In the genomic region with DNA sequence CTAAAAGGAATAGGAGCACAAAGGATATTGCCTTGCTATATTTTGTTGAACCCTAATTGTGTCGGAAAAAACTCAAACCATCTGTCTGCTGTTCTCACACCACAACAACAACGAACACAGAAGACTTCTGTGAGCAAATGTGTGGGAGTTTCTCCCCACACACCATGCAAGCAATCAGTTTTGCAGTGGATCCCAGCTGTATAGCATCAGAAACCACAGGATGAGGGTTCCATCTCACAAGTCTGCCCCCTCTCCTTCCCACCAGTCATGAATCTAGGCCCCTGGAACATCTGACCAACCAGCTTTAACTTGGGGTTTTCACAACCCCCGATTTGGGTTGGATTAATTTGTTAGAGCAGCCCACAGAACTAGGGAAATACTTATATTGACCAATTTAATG, we compare ENCODE assay signal across 15 cellular contexts.
DNase-seq lines count a peak whose midpoint lies in the region; ATAC-seq and TF ChIP-seq lines count a peak whose summit lies in the region.
"Had no signal": no experiment of that assay in that cellular context is flagged by ENCODE, and none has a peak within 500 bp of the region (broad histone marks: within the 10 kb centered on the region; RNA-seq: fewer than 3 reads in every experiment).

No MANE protein-coding gene starts in this region.

- in situ Hi-C loops in Panc1 (cut with HindIII; ENCODE audit: low pct_unique_long_range_greater_than_20kb, low sequenced_read_pairs): no loop called here

- no peak for ATAC-seq in activated CD8-positive, alpha-beta T cell treated with anti-CD3 and anti-CD28 coated beads for 36 hours
- no peak for ATAC-seq in activated CD8-positive, alpha-beta T cell treated with anti-CD3 and anti-CD28 coated beads, Interleukin-2, amount 10 ng/mL, durations not matched to agents 7 days and 5 days
- ATAC-seq in Panc1 (no peak), HG03571 (IDR thresholded peaks at IDR 0.05; ENCODE audit: unreplicated experiment) (no peak), Right ventricle myocardium superior (ENCODE audit: poor library complexity) (no peak)
- ATAC-seq in stimulated activated effector memory CD8-positive, alpha-beta T cell treated with anti-CD3 and anti-CD28 coated beads, Interleukin-12 subunit alpha, Interleukin-12 subunit beta, amount 100 ng/mL, for 72 hours: peak; percentile 62
- ATAC-seq: HCT116, K562 had no signal

- H3K4me1 ChIP-seq in Panc1 (ENCODE audit: control insufficient read depth, insufficient read depth, low read length): peaks cover 10% of the 10 kb centered on the region
- H3K4me1 ChIP-seq: Caco-2 had no signal

- H3K36me3 Mint-ChIP-seq in activated CD8-positive, alpha-beta T cell treated with anti-CD3 and anti-CD28 coated beads for 36 hours (ENCODE audit: low read depth): no peaks in the 10 kb centered on the region
- no peaks in the 10 kb centered on the region for H3K36me3 Mint-ChIP-seq in activated CD8-positive, alpha-beta T cell treated with anti-CD3 and anti-CD28 coated beads, Interleukin-2, amount 10 ng/mL, durations not matched to agents 7 days and 5 days (ENCODE audit: low read depth)
- H3K36me3 Mint-ChIP-seq in stimulated activated effector memory CD8-positive, alpha-beta T cell treated with anti-CD3 and anti-CD28 coated beads, Interleukin-12 subunit alpha, Interleukin-12 subunit beta, amount 100 ng/mL, for 72 hours: no peaks in the 10 kb centered on the region

- POLR2A ChIA-PET in activated CD8-positive, alpha-beta T cell treated with anti-CD3 and anti-CD28 coated beads for 36 hours (lab: Charles Lee): no interaction called here
- POLR2A ChIA-PET in activated CD8-positive, alpha-beta T cell treated with anti-CD3 and anti-CD28 coated beads, Interleukin-2, amount 10 ng/mL, durations not matched to agents 7 days and 5 days (lab: Charles Lee): no interaction called here
- POLR2A ChIA-PET in Panc1 (lab: Charles Lee): no interaction called here

- no peak overlapping the region for H3K27ac Mint-ChIP-seq in activated CD8-positive, alpha-beta T cell treated with anti-CD3 and anti-CD28 coated beads for 36 hours
- H3K27ac Mint-ChIP-seq in activated CD8-positive, alpha-beta T cell treated with anti-CD3 and anti-CD28 coated beads, Interleukin-2, amount 10 ng/mL, durations not matched to agents 7 days and 5 days: no peak overlapping the region
- H3K27ac Mint-ChIP-seq in stimulated activated effector memory CD8-positive, alpha-beta T cell treated with anti-CD3 and anti-CD28 coated beads, Interleukin-12 subunit alpha, Interleukin-12 subunit beta, amount 100 ng/mL, for 72 hours: peak overlapping the region; percentile 77

- intact Hi-C loops in activated CD8-positive, alpha-beta T cell treated with anti-CD3 and anti-CD28 coated beads for 36 hours (cut with micrococcal nuclease): no loop called here
- intact Hi-C loops in Panc1 (cut with micrococcal nuclease; ENCODE audit: unreplicated experiment) (no loop called here), Right ventricle myocardium superior (cut with DNase I) (no loop called here), cardiac septum (cut with DNase I) (no loop called here)

- no peaks in the 10 kb centered on the region for H3K9me3 ChIP-seq in Panc1 (ENCODE audit: control insufficient read depth, insufficient read depth, low read depth, low read length)
- H3K9me3 ChIP-seq: Caco-2 had no signal

- no peak for TF ChIP-seq CTCF in activated CD8-positive, alpha-beta T cell treated with anti-CD3 and anti-CD28 coated beads for 36 hours (IDR thresholded peaks at IDR 0.05)
- TF ChIP-seq CTCF in Panc1 (IDR thresholded peaks at IDR 0.05) (no peak), fibroblast of mammary gland (conservative IDR thresholded peaks at IDR 0.05; ENCODE audit: control insufficient read depth, insufficient read depth, low read depth, low read length) (no peak)

- no peak overlapping the region for H3K4me3 Mint-ChIP-seq in activated CD8-positive, alpha-beta T cell treated with anti-CD3 and anti-CD28 coated beads for 36 hours
- no peak overlapping the region for H3K4me3 Mint-ChIP-seq in activated CD8-positive, alpha-beta T cell treated with anti-CD3 and anti-CD28 coated beads, Interleukin-2, amount 10 ng/mL, durations not matched to agents 7 days and 5 days
- H3K4me3 Mint-ChIP-seq in stimulated activated effector memory CD8-positive, alpha-beta T cell treated with anti-CD3 and anti-CD28 coated beads, Interleukin-12 subunit alpha, Interleukin-12 subunit beta, amount 100 ng/mL, for 72 hours: no peak overlapping the region

- H3K27ac ChIP-seq in Panc1 (ENCODE audit: low read length): peak overlapping the region; percentile 51; the same call in 1 of the 2 replicates
- H3K27ac ChIP-seq: HL-60 had no signal

- H3K4me3 ChIP-seq in Panc1 (ENCODE audit: low read depth in 2 of 2, low read length in 2 of 2): no peak overlapping the region
- no peak overlapping the region for H3K4me3 ChIP-seq in fibroblast of mammary gland (ENCODE audit: control insufficient read depth, low read depth, low read length)
- H3K4me3 ChIP-seq: K562 had no signal

- no peaks in the 10 kb centered on the region for H3K36me3 ChIP-seq in Panc1 (ENCODE audit: control insufficient read depth, insufficient read depth, low read length)

- no peaks in the 10 kb centered on the region for H3K9me3 Mint-ChIP-seq in activated CD8-positive, alpha-beta T cell treated with anti-CD3 and anti-CD28 coated beads for 36 hours
- no peaks in the 10 kb centered on the region for H3K9me3 Mint-ChIP-seq in activated CD8-positive, alpha-beta T cell treated with anti-CD3 and anti-CD28 coated beads, Interleukin-2, amount 10 ng/mL, durations not matched to agents 7 days and 5 days (ENCODE audit: insufficient read depth)
- H3K9me3 Mint-ChIP-seq in stimulated activated effector memory CD8-positive, alpha-beta T cell treated with anti-CD3 and anti-CD28 coated beads, Interleukin-12 subunit alpha, Interleukin-12 subunit beta, amount 100 ng/mL, for 72 hours: no peaks in the 10 kb centered on the region

- no peaks in the 10 kb centered on the region for H3K27me3 Mint-ChIP-seq in activated CD8-positive, alpha-beta T cell treated with anti-CD3 and anti-CD28 coated beads for 36 hours
- no peaks in the 10 kb centered on the region for H3K27me3 Mint-ChIP-seq in activated CD8-positive, alpha-beta T cell treated with anti-CD3 and anti-CD28 coated beads, Interleukin-2, amount 10 ng/mL, durations not matched to agents 7 days and 5 days (ENCODE audit: low read depth)

- peaks cover 12% of the 10 kb centered on the region for H3K4me1 Mint-ChIP-seq in activated CD8-positive, alpha-beta T cell treated with anti-CD3 and anti-CD28 coated beads for 36 hours (ENCODE audit: low read depth)
- H3K4me1 Mint-ChIP-seq in activated CD8-positive, alpha-beta T cell treated with anti-CD3 and anti-CD28 coated beads, Interleukin-2, amount 10 ng/mL, durations not matched to agents 7 days and 5 days (ENCODE audit: low read depth): no peaks in the 10 kb centered on the region
- H3K4me1 Mint-ChIP-seq in stimulated activated effector memory CD8-positive, alpha-beta T cell treated with anti-CD3 and anti-CD28 coated beads, Interleukin-12 subunit alpha, Interleukin-12 subunit beta, amount 100 ng/mL, for 72 hours: peaks cover 14% of the 10 kb centered on the region

- CTCF ChIA-PET in activated CD8-positive, alpha-beta T cell treated with anti-CD3 and anti-CD28 coated beads for 36 hours (lab: Charles Lee): interaction anchor here (0.9 to 1.7 kb wide), 2 partner anchors 11 to 13 kb away, joined by 3 read pairs; no protein-coding TSS in a partner anchor
- CTCF ChIA-PET in activated CD8-positive, alpha-beta T cell treated with anti-CD3 and anti-CD28 coated beads, Interleukin-2, amount 10 ng/mL, durations not matched to agents 7 days and 5 days (lab: Charles Lee): no interaction called here
- CTCF ChIA-PET in Panc1 (lab: Charles Lee): no interaction called here

- peak; percentile 11 for DNase-seq in activated CD8-positive, alpha-beta T cell treated with anti-CD3 and anti-CD28 coated beads for 36 hours
- DNase-seq in activated CD8-positive, alpha-beta T cell treated with anti-CD3 and anti-CD28 coated beads, Interleukin-2, amount 10 ng/mL, durations not matched to agents 7 days and 5 days: no peak
- DNase-seq in Panc1 (ENCODE audit: low read depth, low spot score) (no peak), fibroblast of mammary gland (ENCODE audit: low read depth) (peak; percentile 27), Right ventricle myocardium superior (no peak), cardiac septum (ENCODE audit: low spot score) (no peak)
- DNase-seq in stimulated activated effector memory CD8-positive, alpha-beta T cell treated with anti-CD3 and anti-CD28 coated beads, Interleukin-12 subunit alpha, Interleukin-12 subunit beta, amount 100 ng/mL, for 72 hours (ENCODE audit: low spot score in 2 of 2): no peak
- DNase-seq: Caco-2, NCI-H1417, NCI-H2029 treated with DMSO at 0.1 percent for 48 hours, NCI-H524 had no signal

- BruUV-seq in Panc1 (replicated peaks; lab: Mats Ljungman, UMichigan): no TSS peak

- H3K27me3 ChIP-seq in Panc1 (ENCODE audit: control insufficient read depth, insufficient read depth, low read length): no peaks in the 10 kb centered on the region

Comparison
In these comparisons a context has a peak if more than half of its experiments do, and no peak if none do; other contexts are left out.
1. DNase-seq: peak in activated CD8-positive, alpha-beta T cell treated with anti-CD3 and anti-CD28 coated beads for 36 hours (single experiment) and fibroblast of mammary gland (single experiment); none in activated CD8-positive, alpha-beta T cell treated with anti-CD3 and anti-CD28 coated beads, Interleukin-2, amount 10 ng/mL, durations not matched to agents 7 days and 5 days (single experiment), Panc1 (single experiment), stimulated activated effector memory CD8-positive, alpha-beta T cell treated with anti-CD3 and anti-CD28 coated beads, Interleukin-12 subunit alpha, Interleukin-12 subunit beta, amount 100 ng/mL, for 72 hours (0 of 2), Right ventricle myocardium superior (single experiment) and cardiac septum (single experiment).